In the genomic region with DNA sequence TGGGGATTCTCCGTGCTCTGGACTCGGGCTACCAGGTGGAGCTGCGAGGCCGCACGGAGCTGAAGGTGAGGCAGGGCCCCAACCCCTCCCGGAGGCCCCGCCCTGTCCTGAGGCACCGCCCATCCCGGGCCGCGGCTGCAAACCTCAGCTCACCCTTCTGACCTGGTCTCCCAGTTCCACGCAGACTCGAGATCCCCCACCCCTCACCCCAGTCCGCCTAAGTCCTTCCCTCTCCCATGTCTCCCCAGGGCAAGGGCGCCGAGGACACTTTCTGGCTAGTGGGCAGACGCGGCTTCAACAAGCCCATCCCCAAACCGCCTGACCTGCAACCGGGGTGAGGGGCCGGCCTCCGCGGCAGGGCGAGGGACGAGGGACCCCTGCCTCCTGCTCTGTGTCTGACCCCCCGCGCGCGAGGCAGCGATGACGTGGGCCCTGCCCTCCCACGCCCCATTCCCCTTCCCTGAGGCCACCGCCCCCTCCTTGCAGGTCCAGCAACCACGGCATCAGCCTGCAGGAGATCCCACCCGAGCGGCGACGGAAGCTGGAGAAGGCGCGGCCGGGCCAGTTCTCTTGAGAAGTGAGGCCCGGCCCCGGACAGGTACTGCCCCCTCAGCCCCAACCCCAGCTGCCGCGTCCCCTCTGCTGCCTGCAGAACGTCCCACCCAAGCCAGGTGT, we compare ENCODE assay signal across 9 cellular contexts. TPM values are rescaled to one million over a fixed set of nuclear protein-coding genes. Genes with fewer than 3 reads are reported as not detected.
DNase-seq lines count a peak whose midpoint lies in the region; ATAC-seq, FAIRE-seq and TF ChIP-seq lines count a peak whose summit lies in the region.
"Had no signal": no experiment of that assay in that cellular context is flagged by ENCODE, and none has a peak within 500 bp of the region (broad histone marks: within the 10 kb centered on the region; RNA-seq: fewer than 3 reads in every experiment).

No MANE protein-coding gene starts in this region.

- FAIRE-seq in GM12878 (lab: Jason Lieb, UNC): no peak

- WGBS in GM12878 (ENCODE audit: insufficient coverage, insufficient replicate concordance, low lambda C conversion rate, missing lambda C conversion rate): 12% methylated on average over 29 of the region's 46 CpGs

- RAD21 ChIA-PET in GM12878 (lab: Charles Lee; ENCODE audit: unreplicated experiment): interaction anchor here (0.7 kb wide), 1 partner anchor 25 kb away, joined by 3 read pairs; no protein-coding TSS in a partner anchor

- H3K79me2 ChIP-seq in GM12878 (ENCODE audit: control insufficient read depth, insufficient read depth, low read length): no peaks in the 10 kb centered on the region

- H3K27me3 ChIP-seq in GM12878 (replicated peaks in 1 of 2; ENCODE audit: control insufficient read depth in 2 of 2, insufficient read depth in 2 of 2, low read length in 1 of 2): peaks cover 0 to 3% of the 10 kb centered on the region in 2 experiments; a peak in 3 of 4 replicates

- H3K4me2 ChIP-seq in GM12878 (ENCODE audit: control insufficient read depth, insufficient read depth): peak overlapping the region; percentile 4; the same call in 1 of the 2 replicates

- ATAC-seq in GM12878: peak; percentile 25

- no peaks in the 10 kb centered on the region for H3K9me3 ChIP-seq in GM12878 (replicated peaks; ENCODE audit: control insufficient read depth, insufficient read depth, low read length)

- intact Hi-C loops in GM12878 (cut with micrococcal nuclease; ENCODE audit: unreplicated experiment): loop anchor here (5.0 kb wide), 1 partner anchor 41 kb away; no protein-coding TSS in a partner anchor

- CTCF ChIA-PET in GM12878 (lab: Yijun Ruan, JAX): interaction anchor here (1.0 to 4.7 kb wide), 5 partner anchors 14 to 197 kb away, joined by 3 to 77 read pairs (median 7); partner anchors contain the start of gene ALOX15B

- BruUV-seq in GM12878 (replicated peaks; lab: Mats Ljungman, UMichigan): no TSS peak

- H4K20me1 ChIP-seq in GM12878 (ENCODE audit: control insufficient read depth, insufficient read depth): no peaks in the 10 kb centered on the region

- POLR2A ChIA-PET in GM12878 (lab: Charles Lee): no interaction called here

- TF ChIP-seq RAD21 in GM12878 (IDR thresholded peaks at IDR 0.05; ENCODE audit: insufficient read depth, low read depth, low read length): no peak

- TF ChIP-seq EP300 in GM12878 (IDR thresholded peaks at IDR 0.05; ENCODE audit: borderline replicate concordance in 1 of 2, control insufficient read depth in 1 of 2, low read depth in 2 of 2, low read length in 2 of 2): no peak

- SMC1A ChIA-PET in GM12878 (lab: Charles Lee; ENCODE audit: uncharacterized antibody, unreplicated experiment): interaction anchor here (1.2 to 3.8 kb wide), 4 partner anchors 26 to 44 kb away, joined by 3 to 30 read pairs (median 6); no protein-coding TSS in a partner anchor

- H3K4me1 ChIP-seq in GM12878 (ENCODE audit: control insufficient read depth, insufficient read depth, low read length): no peaks in the 10 kb centered on the region

- no peaks in the 10 kb centered on the region for H3K36me3 ChIP-seq in GM12878 (ENCODE audit: control insufficient read depth in 2 of 2, insufficient read depth in 2 of 2, low read length in 1 of 2)

- in situ Hi-C loops in GM12878 (cut with MboI): no loop called here

- peak overlapping the region; percentile 28 for H2AFZ ChIP-seq in GM12878 (ENCODE audit: control insufficient read depth, low read depth, low read length)

- no peak overlapping the region for H3K27ac ChIP-seq in GM12878 (ENCODE audit: control insufficient read depth, insufficient read depth)

- no peak for TF ChIP-seq CTCF in GM12878 (IDR thresholded peaks at IDR 0.05 in 2 of 3, conservative IDR thresholded peaks at IDR 0.05 in 1 of 3; ENCODE audit: control insufficient read depth in 2 of 3, extremely low read depth in 1 of 3, insufficient read depth in 1 of 3, low read depth in 3 of 3, low read length in 3 of 3)

- no peak for TF ChIP-seq POLR2A in GM12878 (IDR thresholded peaks at IDR 0.05; ENCODE audit: low read depth, low read length)

- peak; percentile 47 for DNase-seq in DMS53 (lab: John Stamatoyannopoulos, UW)
- no peak for DNase-seq in DMS53 treated with DMSO at 0.1 percent for 48 hours (lab: John Stamatoyannopoulos, UW; ENCODE audit: unreplicated experiment)
- no peak for DNase-seq in GM12878 (ENCODE audit: low read depth, low spot score)
- DNase-seq in left kidney (ENCODE audit: low read depth, low spot score): peak; percentile 78
- peak; percentile 15 for DNase-seq in stimulated activated naive CD4-positive, alpha-beta T cell treated with Interleukin-2 at 50 U/mL for 16 hours (lab: John Stamatoyannopoulos, UW)
- no peak for DNase-seq in NCI-H2171 treated with DMSO at 0.1 percent for 48 hours (lab: John Stamatoyannopoulos, UW)
- DNase-seq in GOT3 (lab: John Stamatoyannopoulos, UW): no peak
- no peak for DNase-seq in NCI-H82 treated with DMSO at 0.1 percent for 48 hours (lab: John Stamatoyannopoulos, UW; ENCODE audit: unreplicated experiment)

- H3K9ac ChIP-seq in GM12878 (ENCODE audit: control insufficient read depth, insufficient read depth, low read length): no peak overlapping the region

- no peak overlapping the region for H3K4me3 ChIP-seq in GM12878

TF ChIP-seq in GM12878, 131 proteins besides CTCF, POLR2A, EP300 and RAD21:
- TF ChIP-seq, protein P1, sequence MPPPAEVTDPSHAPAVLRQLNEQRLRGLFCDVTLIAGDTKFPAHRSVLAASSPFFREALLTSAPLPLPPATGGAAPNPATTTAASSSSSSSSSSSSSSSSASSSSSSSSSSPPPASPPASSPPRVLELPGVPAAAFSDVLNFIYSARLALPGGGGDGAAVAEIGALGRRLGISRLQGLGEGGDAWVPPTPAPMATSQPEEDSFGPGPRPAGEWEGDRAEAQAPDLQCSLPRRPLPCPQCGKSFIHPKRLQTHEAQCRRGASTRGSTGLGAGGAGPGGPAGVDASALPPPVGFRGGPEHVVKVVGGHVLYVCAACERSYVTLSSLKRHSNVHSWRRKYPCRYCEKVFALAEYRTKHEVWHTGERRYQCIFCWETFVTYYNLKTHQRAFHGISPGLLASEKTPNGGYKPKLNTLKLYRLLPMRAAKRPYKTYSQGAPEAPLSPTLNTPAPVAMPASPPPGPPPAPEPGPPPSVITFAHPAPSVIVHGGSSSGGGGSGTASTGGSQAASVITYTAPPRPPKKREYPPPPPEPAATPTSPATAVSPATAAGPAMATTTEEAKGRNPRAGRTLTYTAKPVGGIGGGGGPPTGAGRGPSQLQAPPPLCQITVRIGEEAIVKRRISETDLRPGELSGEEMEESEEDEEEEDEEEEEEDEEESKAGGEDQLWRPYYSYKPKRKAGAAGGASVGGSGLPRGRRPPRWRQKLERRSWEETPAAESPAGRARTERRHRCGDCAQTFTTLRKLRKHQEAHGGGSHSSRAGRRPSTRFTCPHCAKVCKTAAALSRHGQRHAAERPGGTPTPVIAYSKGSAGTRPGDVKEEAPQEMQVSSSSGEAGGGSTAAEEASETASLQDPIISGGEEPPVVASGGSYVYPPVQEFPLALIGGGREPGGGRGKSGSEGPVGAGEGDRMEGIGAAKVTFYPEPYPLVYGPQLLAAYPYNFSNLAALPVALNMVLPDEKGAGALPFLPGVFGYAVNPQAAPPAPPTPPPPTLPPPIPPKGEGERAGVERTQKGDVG (CRISPR knock-in tag; IDR thresholded peaks at IDR 0.05): no peak
- no peak for TF ChIP-seq CBFB (IDR thresholded peaks at IDR 0.05; ENCODE audit: low read depth)

RNA-seq across cellular contexts. Expression of gene GUCY2D, which starts 13.7 kb away (rescaled TPM):
- not detected in 2 replicates for total RNA-seq in GM12878 (2013; cell fraction: nucleolus; rRNA removed)
- total RNA-seq in GM12878 (2014; rRNA removed): not detected in 2 replicates
- total RNA-seq in GM12878 (2014; rRNA removed; fragmentation: Illumina TruSeq; extraction: Trizol): not detected in 2 replicates
- total RNA-seq in GM12878 (2021): not detected in 2 replicates
- polyA plus RNA-seq in GM12878 (2011; ENCODE audit: low read depth): not detected
- not detected in 2 replicates for polyA plus RNA-seq in GM12878 (2011; rRNA removed)
- polyA plus RNA-seq in GM12878 (2011; cell fraction: cytosol; rRNA removed): not detected in 2 replicates
- not detected in 2 replicates for polyA plus RNA-seq in GM12878 (2011; cell fraction: nucleus; rRNA removed)
- not detected in 2 replicates for polyA plus RNA-seq in GM12878 (2012)
- not detected in 2 replicates for polyA plus RNA-seq in GM12878 (2014; fragmentation: Illumina TruSeq; extraction: Trizol)
- not detected for polyA plus RNA-seq in GM12878 (2014; fragmentation: Nextera tagmentation; extraction: Ambion mirVana)
- polyA plus RNA-seq in GM12878 (2014; rRNA removed): not detected in 2 replicates
- not detected for polyA plus RNA-seq in GM12878 (2016; fragmentation: Nextera tagmentation; extraction: Ambion mirVana)
- polyA minus RNA-seq in GM12878 (2011; rRNA and poly(A)+ RNA removed): not detected in 2 replicates
- not detected in 2 replicates for polyA minus RNA-seq in GM12878 (2011; cell fraction: cytosol; rRNA and poly(A)+ RNA removed)
- not detected in 2 replicates for polyA minus RNA-seq in GM12878 (2011; cell fraction: nucleus; rRNA and poly(A)+ RNA removed)
- total RNA-seq: SK-MEL-5 had no signal

RNA-seq across cellular contexts. Expression of gene ALOX15B, which starts 22.8 kb away (rescaled TPM):
- not detected in 2 replicates for total RNA-seq in GM12878 (2013; cell fraction: nucleolus; rRNA removed)
- total RNA-seq in GM12878 (2014; rRNA removed): not detected in 2 replicates
- total RNA-seq in GM12878 (2014; rRNA removed; fragmentation: Illumina TruSeq; extraction: Trizol): not detected in 2 replicates
- not detected in 2 replicates for total RNA-seq in GM12878 (2021)
- polyA plus RNA-seq in GM12878 (2011; ENCODE audit: low read depth): not detected
- polyA plus RNA-seq in GM12878 (2011; rRNA removed): not detected in 2 replicates
- polyA plus RNA-seq in GM12878 (2011; cell fraction: cytosol; rRNA removed): 0.07 TPM in 1 of 2 replicates, not detected in the other
- 0.06 TPM in 1 of 2 replicates, not detected in the other for polyA plus RNA-seq in GM12878 (2011; cell fraction: nucleus; rRNA removed)
- polyA plus RNA-seq in GM12878 (2012): 0.04 TPM in 1 of 2 replicates, not detected in the other
- polyA plus RNA-seq in GM12878 (2014; fragmentation: Illumina TruSeq; extraction: Trizol): 0.01 TPM in 1 of 2 replicates, not detected in the other
- polyA plus RNA-seq in GM12878 (2014; fragmentation: Nextera tagmentation; extraction: Ambion mirVana): not detected
- polyA plus RNA-seq in GM12878 (2014; rRNA removed): not detected in 2 replicates
- not detected for polyA plus RNA-seq in GM12878 (2016; fragmentation: Nextera tagmentation; extraction: Ambion mirVana)
- 0.15 TPM in 1 of 2 replicates, not detected in the other for polyA minus RNA-seq in GM12878 (2011; rRNA and poly(A)+ RNA removed)
- polyA minus RNA-seq in GM12878 (2011; cell fraction: cytosol; rRNA and poly(A)+ RNA removed): not detected in 2 replicates
- not detected in 2 replicates for polyA minus RNA-seq in GM12878 (2011; cell fraction: nucleus; rRNA and poly(A)+ RNA removed)

Comparison
In these comparisons a context has a peak if more than half of its experiments do, and no peak if none do; other contexts are left out.
1. DNase-seq: peak in DMS53 (single experiment), left kidney (single experiment) and stimulated activated naive CD4-positive, alpha-beta T cell treated with Interleukin-2 at 50 U/mL for 16 hours (single experiment); none in DMS53 treated with DMSO at 0.1 percent for 48 hours (single experiment), GM12878 (single experiment), NCI-H2171 treated with DMSO at 0.1 percent for 48 hours (single experiment), GOT3 (single experiment) and NCI-H82 treated with DMSO at 0.1 percent for 48 hours (single experiment).